22 cellular contexts compared by ENCODE assay signal in the genomic region with DNA sequence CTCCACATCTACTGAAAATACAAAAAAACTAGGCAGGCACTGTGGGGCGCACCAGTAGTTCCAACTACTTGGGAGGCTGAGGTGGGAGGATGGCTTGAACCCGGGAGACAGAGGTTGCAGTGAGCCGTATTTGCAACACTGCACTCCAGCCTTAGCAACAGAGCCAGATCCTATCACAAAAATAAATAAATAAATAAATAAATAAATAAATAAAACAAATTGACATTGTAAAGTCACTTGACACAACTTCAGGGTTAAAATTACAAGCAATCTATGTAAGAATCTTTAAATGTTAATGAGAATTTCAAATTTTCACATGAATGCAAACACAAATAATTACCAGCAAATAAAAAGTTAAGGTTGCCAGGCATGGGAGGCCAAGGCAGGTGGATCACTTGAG. TPM values are rescaled to one million over a fixed set of nuclear protein-coding genes. Genes with fewer than 3 reads are reported as not detected.
DNase-seq lines count a peak whose midpoint lies in the region; ATAC-seq, FAIRE-seq and TF ChIP-seq lines count a peak whose summit lies in the region.
"Had no signal": no experiment of that assay in that cellular context is flagged by ENCODE, and none has a peak within 500 bp of the region (broad histone marks: within the 10 kb centered on the region; RNA-seq: fewer than 3 reads in every experiment).

No MANE protein-coding gene starts in this region.

- H2BK120ac ChIP-seq in H1 (replicated peaks; ENCODE audit: low read depth, low read length), result no peak overlapping the region

- H3K23me2 ChIP-seq in H1 (ENCODE audit: low read depth, low read length), result no peaks in the 10 kb centered on the region

- H3K23ac ChIP-seq in H1 (ENCODE audit: insufficient read length), result no peak overlapping the region

- H3K27ac ChIP-seq in A549 (no peak overlapping the region), H1 (ENCODE audit: low read depth, low read length) (no peak overlapping the region), right lobe of liver (peak overlapping the region in 2 of 3 donors; percentile 54 to 61)
- H3K27ac ChIP-seq: 22Rv1 had no signal

- no peak for DNase-seq in A549 (ENCODE audit: low read depth in 1 of 2, low spot score in 1 of 2)
- no peak for DNase-seq in WTC11 (ENCODE audit: low spot score)
- no peak for DNase-seq in H1 (ENCODE audit: low read depth in 1 of 2, low spot score in 2 of 2)
- DNase-seq in right lobe of liver, result no peak
- DNase-seq in dedifferentiated amniotic fluid mesenchymal stem cell (ENCODE audit: extremely low spot score), result no peak
- no peak for DNase-seq in left ventricle myocardium superior
- DNase-seq: ACHN; C1 segment of cervical spinal cord; Calu3; CD4-positive, alpha-beta memory T cell; COR-L47; DMS53; DMS79 treated with DMSO at 0.1 percent for 48 hours; GF-D8 had no signal

- TF ChIP-seq EP300 in A549 (IDR thresholded peaks at IDR 0.05) (no peak), H1 (IDR thresholded peaks at IDR 0.05; ENCODE audit: borderline replicate concordance in 1 of 2, low read depth in 2 of 2, low read length in 2 of 2) (no peak)

- POLR2A ChIA-PET in A549 (lab: Yijun Ruan, JAX) (no interaction called here), WTC11 (lab: Charles Lee) (no interaction called here), H1 (lab: Charles Lee; ENCODE audit: partially characterized antibody) (interaction anchor here (3.1 kb wide), 1 partner anchor 14 kb away, joined by 16 read pairs; no protein-coding TSS in a partner anchor)

- no peak overlapping the region for H3K18ac ChIP-seq in H1 (ENCODE audit: extremely low read depth, low read length)

- peaks cover 15 to 98% of the 10 kb centered on the region in 2 experiments for H3K79me2 ChIP-seq in H1 (ENCODE audit: control insufficient read depth in 1 of 2, insufficient read depth in 2 of 2, low read length in 2 of 2)

- FAIRE-seq in A549 (lab: Jason Lieb, UNC) (no peak), H1 (lab: Jason Lieb, UNC) (no peak)
- FAIRE-seq: A204.1, GM12891, GM18507, H54 had no signal

- H4K20me1 ChIP-seq in H1 (replicated peaks in 1 of 2; ENCODE audit: control insufficient read depth in 1 of 2, insufficient read depth in 2 of 2, low read length in 2 of 2), result peaks cover 3 to 4% of the 10 kb centered on the region in 2 experiments

- TF ChIP-seq CTCF in A549 (IDR thresholded peaks at IDR 0.05) (no peak), WTC11 (IDR thresholded peaks at IDR 0.05) (no peak), H1 (IDR thresholded peaks at IDR 0.05; ENCODE audit: control extremely low read depth in 1 of 3, insufficient read depth in 1 of 3, low read depth in 1 of 3, low read length in 3 of 3) (no peak), right lobe of liver (IDR thresholded peaks at IDR 0.05) (no peak)

- H4K5ac ChIP-seq in H1 (ENCODE audit: insufficient read length, low read depth, low read length), result no peak overlapping the region

- no peak overlapping the region for H3K14ac ChIP-seq in H1 (ENCODE audit: insufficient read length)

- ATAC-seq in A549, result no peak
- no peak for ATAC-seq in WTC11
- no peak for ATAC-seq in right lobe of liver
- ATAC-seq in stimulated activated memory B cell treated with anti-CD40 and anti-IgM and Interleukin-4, amounts not matched to agents 10 μg/mL and 1 μg/mL and 100 μg/mL, for 72 hours, result no peak
- no peak for ATAC-seq in HG02852 (IDR thresholded peaks at IDR 0.05; ENCODE audit: unreplicated experiment)
- no peak for ATAC-seq in left ventricle myocardium superior

- H3K27me3 ChIP-seq in H1 (replicated peaks in 1 of 4; ENCODE audit: control insufficient read depth in 3 of 4, extremely low read depth in 1 of 4, insufficient read depth in 3 of 4, low read length in 3 of 4) (no peaks in the 10 kb centered on the region), right lobe of liver (no peaks in the 10 kb centered on the region)

- intact Hi-C loops in right lobe of liver (cut with DNase I) (no loop called here), left ventricle myocardium superior (cut with micrococcal nuclease) (no loop called here)

- H3K36me3 ChIP-seq in H1 (ENCODE audit: control insufficient read depth in 2 of 4, insufficient read depth in 4 of 4, low read length in 3 of 4) (no peaks in the 10 kb centered on the region), right lobe of liver (no peaks in the 10 kb centered on the region)
- H3K36me3 ChIP-seq: HAP-1 had no signal

- no peak overlapping the region for H3K4ac ChIP-seq in H1 (replicated peaks; ENCODE audit: insufficient read length, low read depth, low read length)

- CTCF ChIA-PET in A549 (lab: Yijun Ruan, JAX) (interaction anchor here (2.0 kb wide), 1 partner anchor 191 kb away, joined by 4 read pairs; no protein-coding TSS in a partner anchor), WTC11 (lab: Charles Lee) (no interaction called here), H1 (lab: Charles Lee; ENCODE audit: partially characterized antibody) (no interaction called here)

- 91% methylated on average over 3 of the region's 3 CpGs for WGBS in A549 (ENCODE audit: missing lambda C conversion rate)
- WGBS in H1 (ENCODE audit: extremely low coverage in 1 of 2, insufficient coverage in 1 of 2, insufficient read length in 1 of 2, insufficient replicate concordance in 2 of 2, low coverage in 1 of 2, low lambda C conversion rate in 2 of 2, missing lambda C conversion rate in 1 of 2), 2 experiments, result 85% methylated on average over 3 of the region's 3 CpGs; no CpG with 5 or more reads in 1 of the 2 experiments
- 57% methylated on average over 3 of the region's 3 CpGs for WGBS in right lobe of liver (ENCODE audit: insufficient coverage, low coverage, low lambda C conversion rate, missing lambda C conversion rate)

- H2BK20ac ChIP-seq in H1 (ENCODE audit: low read length), result no peak overlapping the region

- no peak overlapping the region for H2AFZ ChIP-seq in H1 (ENCODE audit: low read length)

- H4K91ac ChIP-seq in H1 (replicated peaks; ENCODE audit: insufficient read length, low read length), result no peak overlapping the region

- H2BK12ac ChIP-seq in H1 (ENCODE audit: low read depth, low read length), result no peak overlapping the region

- no peaks in the 10 kb centered on the region for H3K36me3 Mint-ChIP-seq in WTC11
- no peaks in the 10 kb centered on the region for H3K36me3 Mint-ChIP-seq in stimulated activated memory B cell treated with anti-CD40 and anti-IgM and Interleukin-4, amounts not matched to agents 10 μg/mL and 1 μg/mL and 100 μg/mL, for 72 hours

- H3K4me3 ChIP-seq in A549 (no peak overlapping the region), H1 (ENCODE audit: extremely low read depth in 1 of 4, insufficient read depth in 2 of 4, low read depth in 3 of 4, low read length in 4 of 4) (no peak overlapping the region), right lobe of liver (no peak overlapping the region)
- H3K4me3 ChIP-seq: HAP-1 had no signal

- H3K4me1 ChIP-seq in A549 (peaks cover 38% of the 10 kb centered on the region; the same call in 2 of the 3 replicates), H1 (replicated peaks in 1 of 4; ENCODE audit: control insufficient read depth in 3 of 4, insufficient read depth in 4 of 4, low read length in 3 of 4) (no peaks in the 10 kb centered on the region), right lobe of liver (peaks cover 0 to 73% (median 10%) of the 10 kb centered on the region in 4 donors)
- H3K4me1 ChIP-seq: HAP-1 had no signal

- H3K27ac Mint-ChIP-seq in WTC11, result peak overlapping the region; percentile 45; the same call in 1 of the 2 replicates
- no peak overlapping the region for H3K27ac Mint-ChIP-seq in stimulated activated memory B cell treated with anti-CD40 and anti-IgM and Interleukin-4, amounts not matched to agents 10 μg/mL and 1 μg/mL and 100 μg/mL, for 72 hours
- H3K27ac Mint-ChIP-seq: CD4-positive, alpha-beta memory T cell had no signal

- no peak overlapping the region for H3K56ac ChIP-seq in H1 (replicated peaks; ENCODE audit: insufficient read length, low read depth, low read length)

- H3K9me3 ChIP-seq in A549 (no peaks in the 10 kb centered on the region), H1 (ENCODE audit: insufficient read depth in 2 of 2, low read depth in 1 of 2, low read length in 1 of 2) (no peaks in the 10 kb centered on the region), right lobe of liver (no peaks in the 10 kb centered on the region)
- H3K9me3 ChIP-seq: HAP-1 had no signal

- H2BK5ac ChIP-seq in H1 (ENCODE audit: low read depth, low read length), result no peak overlapping the region

- no peak overlapping the region for H2BK15ac ChIP-seq in H1 (ENCODE audit: low read length)

- no peak overlapping the region for H3K9ac ChIP-seq in H1 (replicated peaks in 1 of 4; ENCODE audit: extremely low read depth in 1 of 4, low read depth in 3 of 4, low read length in 3 of 4)

- H4K8ac ChIP-seq in H1 (ENCODE audit: extremely low read depth, insufficient read depth, low read length), result peak overlapping the region; percentile 79

- no peaks in the 10 kb centered on the region; the same call in 1 of the 2 replicates for H3K4me1 Mint-ChIP-seq in WTC11
- H3K4me1 Mint-ChIP-seq in stimulated activated memory B cell treated with anti-CD40 and anti-IgM and Interleukin-4, amounts not matched to agents 10 μg/mL and 1 μg/mL and 100 μg/mL, for 72 hours, result peaks cover 6% of the 10 kb centered on the region

- no peaks in the 10 kb centered on the region; the same call in 1 of the 2 replicates for H3K79me1 ChIP-seq in H1 (ENCODE audit: low read depth, low read length)

- H3K4me3 Mint-ChIP-seq in WTC11, result no peak overlapping the region
- no peak overlapping the region for H3K4me3 Mint-ChIP-seq in stimulated activated memory B cell treated with anti-CD40 and anti-IgM and Interleukin-4, amounts not matched to agents 10 μg/mL and 1 μg/mL and 100 μg/mL, for 72 hours
- H3K4me3 Mint-ChIP-seq: CD4-positive, alpha-beta memory T cell had no signal

- no peaks in the 10 kb centered on the region for H3K27me3 Mint-ChIP-seq in WTC11 (ENCODE audit: low read depth)
- no peaks in the 10 kb centered on the region for H3K27me3 Mint-ChIP-seq in stimulated activated memory B cell treated with anti-CD40 and anti-IgM and Interleukin-4, amounts not matched to agents 10 μg/mL and 1 μg/mL and 100 μg/mL, for 72 hours
- H3K27me3 Mint-ChIP-seq: CD4-positive, alpha-beta memory T cell had no signal

- H3K4me2 ChIP-seq in A549 (no peak overlapping the region), H1 (ENCODE audit: insufficient read depth in 1 of 2, low read depth in 2 of 2, low read length in 2 of 2) (no peak overlapping the region)

- H3K9me3 Mint-ChIP-seq in WTC11, result no peaks in the 10 kb centered on the region
- no peaks in the 10 kb centered on the region for H3K9me3 Mint-ChIP-seq in stimulated activated memory B cell treated with anti-CD40 and anti-IgM and Interleukin-4, amounts not matched to agents 10 μg/mL and 1 μg/mL and 100 μg/mL, for 72 hours
- H3K9me3 Mint-ChIP-seq: CD4-positive, alpha-beta memory T cell had no signal

- no peak overlapping the region for H2AK5ac ChIP-seq in H1 (ENCODE audit: low read depth, low read length)

- TF ChIP-seq RAD21 in A549 (conservative IDR thresholded peaks at IDR 0.05 in 1 of 2, IDR thresholded peaks at IDR 0.05 in 1 of 2) (no peak), H1 (IDR thresholded peaks at IDR 0.05 in 1 of 2, conservative IDR thresholded peaks at IDR 0.05 in 1 of 2; ENCODE audit: low read depth in 2 of 2, low read length in 2 of 2) (no peak)

- no peak for TF ChIP-seq POLR2A in A549 (IDR thresholded peaks at IDR 0.05; ENCODE audit: low read length)
- no peak for TF ChIP-seq POLR2A in H1 (IDR thresholded peaks at IDR 0.05; ENCODE audit: control extremely low read depth in 1 of 2, low read depth in 2 of 2, low read length in 2 of 2)
- no peak for TF ChIP-seq POLR2A in right lobe of liver (IDR thresholded peaks at IDR 0.05)

RNA-seq across cellular contexts. Expression of gene ATXN2, which starts 11.1 kb away (rescaled TPM):
- polyA plus RNA-seq in A549 (2011; rRNA removed), result 24.8 and 42.3 TPM in 2 replicates
- 42.4 and 49.7 TPM in 2 replicates for polyA plus RNA-seq in A549 (2012; cell fraction: cytosol; rRNA removed)
- 117 and 160 TPM in 2 replicates for polyA plus RNA-seq in A549 (2012; cell fraction: nucleus; rRNA removed)
- polyA plus RNA-seq in A549 (2017; fragmentation: RNase III; extraction: RNeasy Plus Mini Kit Qiagen cat#74134 plus additional on column Dnase treatment), result 29.5 to 31.9 TPM (median 30.6 TPM) in 3 replicates
- polyA minus RNA-seq in A549 (2011; rRNA and poly(A)+ RNA removed), result 110 and 112 TPM in 2 replicates
- 56.2 to 57.5 TPM (median 56.3 TPM) in 3 replicates for total RNA-seq in WTC11 (2021)
- total RNA-seq in H1 (2021; fragmentation: NEBNext Ultra II Directional; extraction: Animal tissue kit (Norgen Biotek cat#: 25700)), result 73.4 and 80.7 TPM in 2 replicates
- polyA plus RNA-seq in H1 (2011; rRNA removed), result 46.6 and 57.7 TPM in 2 replicates
- polyA plus RNA-seq in H1 (2011; cell fraction: cytosol; rRNA removed), result 24.6 TPM
- polyA plus RNA-seq in H1 (2011; cell fraction: nucleus; rRNA removed), result 105 TPM
- polyA plus RNA-seq in H1 (2012, experiment 1 of 2), result 55.4 to 61.7 TPM (median 58.0 TPM) in 4 replicates
- 21.4 TPM for polyA plus RNA-seq in H1 (2012, experiment 2 of 2)
- 53.0 TPM for polyA plus RNA-seq in H1 (2013, experiment 1 of 2)
- polyA plus RNA-seq in H1 (2013, experiment 2 of 2), result 48.4 TPM
- 66.4 and 68.9 TPM in 2 replicates for polyA minus RNA-seq in H1 (2011; rRNA and poly(A)+ RNA removed)
- polyA minus RNA-seq in H1 (2011; cell fraction: cytosol; rRNA and poly(A)+ RNA removed), result 54.7 TPM
- 120 TPM for polyA minus RNA-seq in H1 (2011; cell fraction: nucleus; rRNA and poly(A)+ RNA removed)
- total RNA-seq in right lobe of liver, result 10 to 100 TPM; 19.1 to 39.5 (median 27.6) TPM
- total RNA-seq in left ventricle myocardium superior, result 57.3 TPM

Comparison
In these comparisons a context has a peak if more than half of its experiments do, and no peak if none do; other contexts are left out.
1. H3K27ac ChIP-seq: peak in right lobe of liver (2 of 3); none in A549 (0 of 2) and H1 (single experiment).